Comparison of ENCODE assay signal across 1 cellular context in the genomic region with DNA sequence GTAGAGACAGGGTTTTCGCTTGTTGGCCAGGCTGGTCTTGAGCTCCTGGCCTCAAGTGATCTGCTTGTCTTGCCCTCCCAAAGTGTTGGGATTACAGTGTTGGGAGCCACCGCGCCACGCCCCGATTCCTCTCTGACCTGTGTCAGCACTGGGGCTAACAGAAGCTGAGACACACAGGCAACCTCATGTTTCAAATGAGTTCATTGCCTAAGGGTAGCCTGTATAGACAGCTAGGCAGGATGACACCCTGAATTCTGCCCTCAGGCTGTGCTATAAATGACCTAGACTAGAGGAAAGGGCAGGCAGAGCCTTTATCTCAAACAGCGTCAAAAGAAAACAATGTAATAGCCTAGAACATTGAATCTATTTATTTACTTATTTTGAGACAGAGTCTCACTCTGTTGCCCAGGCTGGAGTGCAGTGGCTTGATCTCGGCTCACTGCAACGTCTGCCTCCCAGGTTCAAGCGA.
TF ChIP-seq lines count a peak whose summit lies in the region.

No MANE protein-coding gene starts in this region.

TF ChIP-seq in HepG2, 621 proteins besides CTCF, POLR2A, EP300 and RAD21 (continued from another document):
- TF ChIP-seq, protein P1, sequence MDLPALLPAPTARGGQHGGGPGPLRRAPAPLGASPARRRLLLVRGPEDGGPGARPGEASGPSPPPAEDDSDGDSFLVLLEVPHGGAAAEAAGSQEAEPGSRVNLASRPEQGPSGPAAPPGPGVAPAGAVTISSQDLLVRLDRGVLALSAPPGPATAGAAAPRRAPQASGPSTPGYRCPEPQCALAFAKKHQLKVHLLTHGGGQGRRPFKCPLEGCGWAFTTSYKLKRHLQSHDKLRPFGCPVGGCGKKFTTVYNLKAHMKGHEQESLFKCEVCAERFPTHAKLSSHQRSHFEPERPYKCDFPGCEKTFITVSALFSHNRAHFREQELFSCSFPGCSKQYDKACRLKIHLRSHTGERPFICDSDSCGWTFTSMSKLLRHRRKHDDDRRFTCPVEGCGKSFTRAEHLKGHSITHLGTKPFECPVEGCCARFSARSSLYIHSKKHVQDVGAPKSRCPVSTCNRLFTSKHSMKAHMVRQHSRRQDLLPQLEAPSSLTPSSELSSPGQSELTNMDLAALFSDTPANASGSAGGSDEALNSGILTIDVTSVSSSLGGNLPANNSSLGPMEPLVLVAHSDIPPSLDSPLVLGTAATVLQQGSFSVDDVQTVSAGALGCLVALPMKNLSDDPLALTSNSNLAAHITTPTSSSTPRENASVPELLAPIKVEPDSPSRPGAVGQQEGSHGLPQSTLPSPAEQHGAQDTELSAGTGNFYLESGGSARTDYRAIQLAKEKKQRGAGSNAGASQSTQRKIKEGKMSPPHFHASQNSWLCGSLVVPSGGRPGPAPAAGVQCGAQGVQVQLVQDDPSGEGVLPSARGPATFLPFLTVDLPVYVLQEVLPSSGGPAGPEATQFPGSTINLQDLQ (CRISPR knock-in tag; IDR thresholded peaks at IDR 0.05), result no peak
- TF ChIP-seq HES4 (CRISPR knock-in tag; IDR thresholded peaks at IDR 0.05; ENCODE audit: borderline replicate concordance), result no peak
